In genomic region chr7:11082552-11083213, GRCh38 we compare ENCODE assay signal across 14 cellular contexts.
DNase-seq lines count a peak whose midpoint lies in the region; ATAC-seq and TF ChIP-seq lines count a peak whose summit lies in the region.
"Had no signal": no experiment of that assay in that cellular context is flagged by ENCODE, and none has a peak within 500 bp of the region (broad histone marks: within the 10 kb centered on the region; RNA-seq: fewer than 3 reads in every experiment).

No MANE protein-coding gene starts in this region.

- no peaks in the 10 kb centered on the region for H3K27me3 Mint-ChIP-seq in activated T-cell treated with anti-CD3 and anti-CD28 coated beads, Interleukin-2, amount 50 U/mL, for 72 hours (ENCODE audit: low read depth)
- H3K27me3 Mint-ChIP-seq: activated T-cell treated with anti-CD3 and anti-CD28 coated beads, Interleukin-2, amount 50 U/mL, for 24 hours had no signal

- H4K20me1 ChIP-seq in smooth muscle cell (ENCODE audit: low read depth): no peaks in the 10 kb centered on the region

- H3K9ac ChIP-seq in smooth muscle cell (ENCODE audit: low read depth): peak overlapping the region; percentile 49

- no peaks in the 10 kb centered on the region for H3K36me3 ChIP-seq in smooth muscle cell (ENCODE audit: low read depth)
- H3K36me3 ChIP-seq: gastrocnemius medialis, pancreas had no signal

- H3K4me1 ChIP-seq in smooth muscle cell (ENCODE audit: low read depth): peaks cover 12% of the 10 kb centered on the region
- H3K4me1 ChIP-seq: gastrocnemius medialis, left lung, pancreas had no signal

- H2AFZ ChIP-seq in smooth muscle cell (ENCODE audit: low read depth): peak overlapping the region; percentile 89

- H3K4me3 ChIP-seq in smooth muscle cell: peak overlapping the region; percentile 16
- H3K4me3 ChIP-seq: gastrocnemius medialis, left lung, pancreas had no signal

- H3K27ac ChIP-seq in epithelial cell of prostate: peak overlapping the region; percentile 32
- H3K27ac ChIP-seq in smooth muscle cell (ENCODE audit: low read depth): peak overlapping the region; percentile 78
- H3K27ac ChIP-seq: gastrocnemius medialis, left lung, pancreas had no signal

- H3F3A ChIP-seq in smooth muscle cell (ENCODE audit: low read depth): no peaks in the 10 kb centered on the region

- no peak for TF ChIP-seq CTCF in smooth muscle cell (IDR thresholded peaks at IDR 0.05; ENCODE audit: borderline replicate concordance, insufficient read depth, poor library complexity, severe bottlenecking)

- H3K36me3 Mint-ChIP-seq in activated T-cell treated with anti-CD3 and anti-CD28 coated beads, Interleukin-2, amount 50 U/mL, for 72 hours (ENCODE audit: insufficient read depth in 2 of 2): peaks cover 3 to 10% of the 10 kb centered on the region in 2 donors

- no peaks in the 10 kb centered on the region for H3K9me3 Mint-ChIP-seq in activated T-cell treated with anti-CD3 and anti-CD28 coated beads, Interleukin-2, amount 50 U/mL, for 72 hours
- H3K9me3 Mint-ChIP-seq: activated T-cell treated with anti-CD3 and anti-CD28 coated beads, Interleukin-2, amount 50 U/mL, for 24 hours had no signal

- peak overlapping the region; percentile 0 for H3K4me2 ChIP-seq in smooth muscle cell

- H3K27ac Mint-ChIP-seq in activated T-cell treated with anti-CD3 and anti-CD28 coated beads, Interleukin-2, amount 50 U/mL, for 72 hours: peak overlapping the region; percentile 0
- H3K27ac Mint-ChIP-seq: activated T-cell treated with anti-CD3 and anti-CD28 coated beads, Interleukin-2, amount 50 U/mL, for 24 hours had no signal

- H3K4me1 Mint-ChIP-seq in activated T-cell treated with anti-CD3 and anti-CD28 coated beads, Interleukin-2, amount 50 U/mL, for 72 hours (ENCODE audit: low read depth): no peaks in the 10 kb centered on the region

- DNase-seq in activated T-cell treated with anti-CD3 and anti-CD28 coated beads, Interleukin-2, amount 50 U/mL, for 72 hours: no peak
- DNase-seq in activated T-cell treated with anti-CD3 and anti-CD28 coated beads for 4 hours (no peak), SK-N-DZ (ENCODE audit: low spot score) (peak; percentile 4), epithelial cell of prostate (ENCODE audit: low read depth, low spot score) (no peak), smooth muscle cell (lab: John Stamatoyannopoulos, UW; ENCODE audit: unreplicated experiment) (no peak), NCI-H1436 treated with DMSO at 0.1 percent for 48 hours (lab: John Stamatoyannopoulos, UW) (no peak)
- DNase-seq in stimulated activated CD4-positive, alpha-beta T cell treated with anti-CD3 and anti-CD28 coated beads, Interleukin-15, amount 100 ng/mL, for 24 hours: no peak
- DNase-seq: activated T-cell treated with anti-CD3 and anti-CD28 coated beads, Interleukin-2, amount 50 U/mL, for 24 hours; gastrocnemius medialis; GOT3; left lung; pancreas; stimulated activated CD4-positive, alpha-beta T cell treated with anti-CD3 and anti-CD28 coated beads, Interleukin-4, amount 100 ng/mL, for 1 hour had no signal

- no peaks in the 10 kb centered on the region for H3K27me3 ChIP-seq in smooth muscle cell (ENCODE audit: low read depth)
- H3K27me3 ChIP-seq: gastrocnemius medialis, left lung, pancreas had no signal

- H3K4me3 Mint-ChIP-seq in activated T-cell treated with anti-CD3 and anti-CD28 coated beads, Interleukin-2, amount 50 U/mL, for 72 hours: no peak overlapping the region
- H3K4me3 Mint-ChIP-seq: activated T-cell treated with anti-CD3 and anti-CD28 coated beads, Interleukin-2, amount 50 U/mL, for 24 hours had no signal

- no peaks in the 10 kb centered on the region for H3K9me3 ChIP-seq in smooth muscle cell (replicated peaks; ENCODE audit: low read depth)
- H3K9me3 ChIP-seq: gastrocnemius medialis, left lung, pancreas had no signal

- 22% methylated on average over 2 of the region's 2 CpGs for WGBS in smooth muscle cell (ENCODE audit: low lambda C conversion rate)

- no peaks in the 10 kb centered on the region for H3K79me2 ChIP-seq in smooth muscle cell (ENCODE audit: low read depth)

- ATAC-seq in activated T-cell treated with anti-CD3 and anti-CD28 coated beads, Interleukin-2, amount 50 U/mL, for 72 hours (replicated peaks in 1 of 2): no peak
- no peak for ATAC-seq in GM21576 (IDR thresholded peaks at IDR 0.05; ENCODE audit: unreplicated experiment)
- ATAC-seq: gastrocnemius medialis, left lung, pancreas had no signal
